ENCODE assay signal across 25 cellular contexts in genomic region chr5:138890686-138891085, GRCh38. TPM values are rescaled to one million over a fixed set of nuclear protein-coding genes. Genes with fewer than 3 reads are reported as not detected.
"Had no signal": no experiment of that assay in that cellular context is flagged by ENCODE, and none has a peak within 500 bp of the region (broad histone marks: within the 10 kb centered on the region; RNA-seq: fewer than 3 reads in every experiment).

No MANE protein-coding gene starts in this region.

- DNase-seq: activated B cell treated with CpG ODN at 0.5 μM for 24 hours; activated CD4-positive, alpha-beta memory T cell treated with anti-CD3 and anti-CD28 coated beads for 36 hours; activated CD4-positive, alpha-beta T cell treated with anti-CD3 and anti-CD28 coated beads for 1 hour; activated CD4-positive, alpha-beta T cell treated with anti-CD3 and anti-CD28 coated beads, Interleukin-2, amount 10 ng/mL, durations not matched to agents 7 days and 5 days; activated CD8-positive, alpha-beta memory T cell treated with anti-CD3 and anti-CD28 coated beads for 24 hours; activated effector memory CD4-positive, alpha-beta T cell treated with anti-CD3 and anti-CD28 coated beads, Interleukin-2, amount 50 U/mL, for 16 hours; activated naive CD4-positive, alpha-beta T cell treated with Interleukin-2 at 50 U/mL for 16 hours; activated naive CD8-positive, alpha-beta T cell treated with anti-CD3 and anti-CD28 coated beads, Interleukin-2, amount 50 U/mL, for 24 hours; activated T-cell treated with anti-CD3 and anti-CD28 coated beads, Interleukin-2, amount 50 U/mL, for 4 hours; amniotic stem cell; Karpas-422; MM.1S; NCI-H1105; NCI-H1436; NCI-H1694 treated with DMSO at 0.1 percent for 48 hours; NCI-H2029 treated with DMSO at 0.1 percent for 48 hours; NCI-H345; NCI-H510A; NCI-H526 treated with DMSO at 0.1 percent for 48 hours; NCI-H82; SIG-M5; T-helper 17 cell; T-helper 9 cell had no signal

- H3K27ac Mint-ChIP-seq: activated B cell treated with CpG ODN at 0.5 μM for 24 hours; activated CD4-positive, alpha-beta memory T cell treated with anti-CD3 and anti-CD28 coated beads for 36 hours; activated CD4-positive, alpha-beta T cell treated with anti-CD3 and anti-CD28 coated beads, Interleukin-2, amount 10 ng/mL, durations not matched to agents 7 days and 5 days; activated naive CD4-positive, alpha-beta T cell treated with anti-CD3 and anti-CD28 coated beads, Interleukin-2, amount 50 U/mL, for 72 hours; activated naive CD8-positive, alpha-beta T cell treated with anti-CD3 and anti-CD28 coated beads, Interleukin-2, amount 50 U/mL, for 24 hours; T-helper 17 cell had no signal

- H3K27me3 Mint-ChIP-seq: activated B cell treated with CpG ODN at 0.5 μM for 24 hours; activated CD4-positive, alpha-beta memory T cell treated with anti-CD3 and anti-CD28 coated beads for 36 hours; T-helper 17 cell had no signal

- ATAC-seq: activated naive CD4-positive, alpha-beta T cell treated with anti-CD3 and anti-CD28 coated beads, Interleukin-2, amount 50 U/mL, for 72 hours; activated naive CD8-positive, alpha-beta T cell treated with anti-CD3 and anti-CD28 coated beads, Interleukin-2, amount 50 U/mL, for 24 hours; activated T-cell treated with anti-CD3 and anti-CD28 coated beads, Interleukin-2, amount 50 U/mL, for 4 hours; K562; T-helper 17 cell had no signal

- H3K4me3 ChIP-seq: K562 had no signal

- H3K4me1 Mint-ChIP-seq: activated B cell treated with CpG ODN at 0.5 μM for 24 hours; activated CD4-positive, alpha-beta T cell treated with anti-CD3 and anti-CD28 coated beads, Interleukin-2, amount 10 ng/mL, durations not matched to agents 7 days and 5 days; T-helper 17 cell had no signal

- H3K4me3 Mint-ChIP-seq: activated B cell treated with CpG ODN at 0.5 μM for 24 hours; activated CD4-positive, alpha-beta memory T cell treated with anti-CD3 and anti-CD28 coated beads for 36 hours; activated CD4-positive, alpha-beta T cell treated with anti-CD3 and anti-CD28 coated beads, Interleukin-2, amount 10 ng/mL, durations not matched to agents 7 days and 5 days; activated naive CD8-positive, alpha-beta T cell treated with anti-CD3 and anti-CD28 coated beads, Interleukin-2, amount 50 U/mL, for 24 hours; activated T-cell treated with anti-CD3 and anti-CD28 coated beads, Interleukin-2, amount 50 U/mL, for 4 hours; T-helper 17 cell had no signal

RNA-seq across cellular contexts. Expression of gene LRRTM2, which starts 15.6 kb away (rescaled TPM):
- total RNA-seq: activated CD4-positive, alpha-beta T cell treated with anti-CD3 and anti-CD28 coated beads, Interleukin-2, amount 10 ng/mL, durations not matched to agents 7 days and 5 days had no signal
